Comparison of ENCODE assay signal across 18 cellular contexts in genomic region chr16:1606774-1607173, GRCh38. TPM values are rescaled to one million over a fixed set of nuclear protein-coding genes. Genes with fewer than 3 reads are reported as not detected.
DNase-seq lines count a peak whose midpoint lies in the region; ATAC-seq, FAIRE-seq and TF ChIP-seq lines count a peak whose summit lies in the region.
"Had no signal": no experiment of that assay in that cellular context is flagged by ENCODE, and none has a peak within 500 bp of the region (broad histone marks: within the 10 kb centered on the region; RNA-seq: fewer than 3 reads in every experiment).

No MANE protein-coding gene starts in this region.

- H2BK5ac ChIP-seq in H1 (ENCODE audit: low read depth, low read length) (peak overlapping the region; percentile 55; the same call in 1 of the 2 replicates), neuronal stem cell (ENCODE audit: low read length) (peak overlapping the region; percentile 1)

- H2BK15ac ChIP-seq in H1 (ENCODE audit: low read length) (no peak overlapping the region), neuronal stem cell (ENCODE audit: low read length) (no peak overlapping the region)

- no peak overlapping the region for H3K4ac ChIP-seq in H1 (replicated peaks; ENCODE audit: insufficient read length, low read depth, low read length)
- no peak overlapping the region for H3K4ac ChIP-seq in neuronal stem cell (ENCODE audit: low read length)

- H3K27ac Mint-ChIP-seq in T-helper 17 cell = peak overlapping the region; percentile 41
- H3K27ac Mint-ChIP-seq: IgD-negative memory B cell had no signal

- no peak overlapping the region for H3K27ac ChIP-seq in A549
- no peak overlapping the region for H3K27ac ChIP-seq in H1 (ENCODE audit: low read depth, low read length)
- H3K27ac ChIP-seq in neuronal stem cell (replicated peaks; ENCODE audit: low read length) = no peak overlapping the region
- H3K27ac ChIP-seq: 22Rv1, BLaER1 had no signal

- peak overlapping the region; percentile 12; the same call in 1 of the 2 replicates for H4K8ac ChIP-seq in H1 (ENCODE audit: extremely low read depth, insufficient read depth, low read length)
- no peak overlapping the region for H4K8ac ChIP-seq in neuronal stem cell (ENCODE audit: low read depth, low read length)

- no peak overlapping the region for H3K56ac ChIP-seq in H1 (replicated peaks; ENCODE audit: insufficient read length, low read depth, low read length)

- peaks cover 2 to 6% of the 10 kb centered on the region in 2 experiments for H4K20me1 ChIP-seq in H1 (replicated peaks in 1 of 2; ENCODE audit: control insufficient read depth in 1 of 2, insufficient read depth in 2 of 2, low read length in 2 of 2)
- H4K20me1 ChIP-seq: BLaER1 had no signal

- H3K4me2 ChIP-seq in A549 (no peak overlapping the region), H1 (ENCODE audit: insufficient read depth in 1 of 2, low read depth in 2 of 2, low read length in 2 of 2) (no peak overlapping the region), neuronal stem cell (ENCODE audit: insufficient read depth, low read length, poor library complexity, severe bottlenecking) (no peak overlapping the region)
- H3K4me2 ChIP-seq: BLaER1 had no signal

- POLR2A ChIA-PET in A549 (lab: Yijun Ruan, JAX) = no interaction called here
- POLR2A ChIA-PET in H1 (lab: Charles Lee; ENCODE audit: partially characterized antibody) = interaction anchor here (1.0 to 1.6 kb wide), 2 partner anchors 13 to 163 kb away, joined by 3 read pairs; no protein-coding TSS in a partner anchor

- no peak overlapping the region for H2BK120ac ChIP-seq in H1 (replicated peaks; ENCODE audit: low read depth, low read length)
- no peak overlapping the region for H2BK120ac ChIP-seq in neuronal stem cell (ENCODE audit: low read depth, low read length)

- no peaks in the 10 kb centered on the region for H3K36me3 Mint-ChIP-seq in T-helper 17 cell (ENCODE audit: low read depth)

- DNase-seq in A549 (ENCODE audit: low read depth in 1 of 2, low spot score in 1 of 2) (no peak), T-helper 17 cell (no peak), H1 (ENCODE audit: low read depth in 1 of 2, low spot score in 2 of 2) (no peak), neuronal stem cell (ENCODE audit: low spot score) (no peak), cardiac septum (ENCODE audit: low spot score) (no peak)
- no peak for DNase-seq in activated CD4-positive, alpha-beta T cell treated with anti-CD3 and anti-CD28 coated beads for 4 hours
- DNase-seq: AML-193; Caco-2; CD8-positive, alpha-beta memory T cell; DND-41; GDM1; HCEC 1CT had no signal

- H2AFZ ChIP-seq in H1 (ENCODE audit: low read length) (no peak overlapping the region), neuronal stem cell (ENCODE audit: low read length) (no peak overlapping the region)

- H3K4me1 Mint-ChIP-seq in T-helper 17 cell = peaks cover 2% of the 10 kb centered on the region

- no peak for TF ChIP-seq RAD21 in A549 (conservative IDR thresholded peaks at IDR 0.05 in 1 of 2, IDR thresholded peaks at IDR 0.05 in 1 of 2)
- no peak for TF ChIP-seq RAD21 in H1 (IDR thresholded peaks at IDR 0.05 in 1 of 2, conservative IDR thresholded peaks at IDR 0.05 in 1 of 2; ENCODE audit: low read depth in 2 of 2, low read length in 2 of 2)

- no peak overlapping the region for H3K9ac ChIP-seq in H1 (replicated peaks in 1 of 4; ENCODE audit: extremely low read depth in 1 of 4, low read depth in 3 of 4, low read length in 3 of 4)
- no peak overlapping the region for H3K9ac ChIP-seq in neuronal stem cell (ENCODE audit: low read depth, low read length, poor library complexity)

- H3K4me3 ChIP-seq in A549 = no peak overlapping the region
- H3K4me3 ChIP-seq in H1 (ENCODE audit: extremely low read depth in 1 of 4, insufficient read depth in 2 of 4, low read depth in 3 of 4, low read length in 4 of 4) = no peak overlapping the region
- H3K4me3 ChIP-seq in neuronal stem cell (ENCODE audit: low read length in 2 of 2) = peak overlapping the region in 1 of 2 donors; percentile 69
- H3K4me3 ChIP-seq: BLaER1 had no signal

- no peaks in the 10 kb centered on the region for H3K27me3 Mint-ChIP-seq in T-helper 17 cell

- H2BK12ac ChIP-seq in H1 (ENCODE audit: low read depth, low read length) (no peak overlapping the region), neuronal stem cell (ENCODE audit: low read length) (no peak overlapping the region)

- no peak overlapping the region for H3K18ac ChIP-seq in H1 (ENCODE audit: extremely low read depth, low read length)
- no peak overlapping the region for H3K18ac ChIP-seq in neuronal stem cell (ENCODE audit: low read length)

- H3K4me3 Mint-ChIP-seq in T-helper 17 cell = no peak overlapping the region
- H3K4me3 Mint-ChIP-seq: IgD-negative memory B cell had no signal

- TF ChIP-seq POLR2A in A549 (IDR thresholded peaks at IDR 0.05; ENCODE audit: low read length) (no peak), H1 (IDR thresholded peaks at IDR 0.05; ENCODE audit: control extremely low read depth in 1 of 2, low read depth in 2 of 2, low read length in 2 of 2) (no peak)

- H3K79me1 ChIP-seq in H1 (ENCODE audit: low read depth, low read length) (peaks cover 3% of the 10 kb centered on the region; the same call in 1 of the 2 replicates), neuronal stem cell (ENCODE audit: low read depth, low read length) (no peaks in the 10 kb centered on the region)

- peaks cover 0 to 8% of the 10 kb centered on the region in 2 experiments; a peak in 1 of 4 replicates for H3K79me2 ChIP-seq in H1 (ENCODE audit: control insufficient read depth in 1 of 2, insufficient read depth in 2 of 2, low read length in 2 of 2)

- intact Hi-C loops in cardiac septum (cut with DNase I) = no loop called here

- no peak overlapping the region for H2BK20ac ChIP-seq in H1 (ENCODE audit: low read length)

- H3K9me3 ChIP-seq in A549 = no peaks in the 10 kb centered on the region
- no peaks in the 10 kb centered on the region for H3K9me3 ChIP-seq in T-helper 17 cell (ENCODE audit: control insufficient read depth, low read length, poor library complexity, severe bottlenecking)
- no peaks in the 10 kb centered on the region for H3K9me3 ChIP-seq in H1 (ENCODE audit: insufficient read depth in 2 of 2, low read depth in 1 of 2, low read length in 1 of 2)
- peaks cover 0 to 2% of the 10 kb centered on the region in 2 donors for H3K9me3 ChIP-seq in neuronal stem cell (replicated peaks in 1 of 2; ENCODE audit: control insufficient read depth in 2 of 2, insufficient read depth in 1 of 2, low read depth in 1 of 2, low read length in 2 of 2)
- H3K9me3 ChIP-seq: BLaER1, Caco-2 had no signal

- H3K36me3 ChIP-seq in H1 (ENCODE audit: control insufficient read depth in 2 of 4, insufficient read depth in 4 of 4, low read length in 3 of 4) (peaks cover 0 to 19% (median 8%) of the 10 kb centered on the region in 4 experiments; a peak in 4 of 8 replicates), neuronal stem cell (replicated peaks in 1 of 2; ENCODE audit: control insufficient read depth in 2 of 2, insufficient read depth in 2 of 2, low read length in 2 of 2) (peaks cover 25 to 49% of the 10 kb centered on the region in 2 donors)

- no peak overlapping the region for H2AK5ac ChIP-seq in H1 (ENCODE audit: low read depth, low read length)
- H2AK5ac ChIP-seq in neuronal stem cell (ENCODE audit: low read depth, low read length) = no peak overlapping the region

- H3K23me2 ChIP-seq in H1 (ENCODE audit: low read depth, low read length) = peaks cover 13% of the 10 kb centered on the region; the same call in 1 of the 2 replicates

- 87% methylated on average over 9 of the region's 10 CpGs for WGBS in A549 (ENCODE audit: missing lambda C conversion rate)
- 88% methylated on average over 10 of the region's 10 CpGs; no CpG with 5 or more reads in 1 of the 2 experiments for WGBS in H1 (ENCODE audit: extremely low coverage in 1 of 2, insufficient coverage in 1 of 2, insufficient read length in 1 of 2, insufficient replicate concordance in 2 of 2, low coverage in 1 of 2, low lambda C conversion rate in 2 of 2, missing lambda C conversion rate in 1 of 2), 2 experiments
- no CpG with 5 or more reads among the region's 10 CpGs for WGBS in neuronal stem cell (ENCODE audit: extremely low coverage in 2 of 2, insufficient read length in 2 of 2, insufficient replicate concordance in 1 of 2), 2 donors

- no peak for FAIRE-seq in A549 (lab: Jason Lieb, UNC)
- no peak for FAIRE-seq in H1 (lab: Jason Lieb, UNC)
- FAIRE-seq: GM18507 had no signal

- ATAC-seq in A549 = no peak
- ATAC-seq in T-helper 17 cell = no peak
- ATAC-seq in GM18511 (IDR thresholded peaks at IDR 0.05; ENCODE audit: unreplicated experiment) = no peak
- no peak for ATAC-seq in HG02870 (IDR thresholded peaks at IDR 0.05; ENCODE audit: unreplicated experiment)

- CTCF ChIA-PET in A549 (lab: Yijun Ruan, JAX) = interaction anchor here (1.3 kb wide), 1 partner anchor 16 kb away, joined by 3 read pairs; no protein-coding TSS in a partner anchor
- CTCF ChIA-PET in H1 (lab: Charles Lee; ENCODE audit: partially characterized antibody) = no interaction called here

- H3K14ac ChIP-seq in H1 (ENCODE audit: insufficient read length) = no peak overlapping the region
- H3K14ac ChIP-seq in neuronal stem cell (ENCODE audit: low read length) = no peak overlapping the region

- H3K4me1 ChIP-seq in A549 (peaks cover 6% of the 10 kb centered on the region; the same call in 2 of the 3 replicates), H1 (replicated peaks in 1 of 4; ENCODE audit: control insufficient read depth in 3 of 4, insufficient read depth in 4 of 4, low read length in 3 of 4) (peaks cover 0 to 3% (median 1%) of the 10 kb centered on the region in 4 experiments; a peak in 2 of 7 replicates), neuronal stem cell (ENCODE audit: control insufficient read depth in 2 of 2, insufficient read depth in 1 of 2, low read depth in 1 of 2, low read length in 2 of 2) (peaks cover 6 to 7% of the 10 kb centered on the region in 2 donors)
- H3K4me1 ChIP-seq: Caco-2 had no signal

- no peak for TF ChIP-seq CTCF in A549 (IDR thresholded peaks at IDR 0.05)
- no peak for TF ChIP-seq CTCF in H1 (IDR thresholded peaks at IDR 0.05; ENCODE audit: control extremely low read depth in 1 of 3, insufficient read depth in 1 of 3, low read depth in 1 of 3, low read length in 3 of 3)

- H3K23ac ChIP-seq in H1 (ENCODE audit: insufficient read length) = no peak overlapping the region
- no peak overlapping the region for H3K23ac ChIP-seq in neuronal stem cell (ENCODE audit: low read depth, low read length, poor library complexity)

- no peaks in the 10 kb centered on the region for H3K27me3 ChIP-seq in H1 (replicated peaks in 1 of 4; ENCODE audit: control insufficient read depth in 3 of 4, extremely low read depth in 1 of 4, insufficient read depth in 3 of 4, low read length in 3 of 4)
- no peaks in the 10 kb centered on the region for H3K27me3 ChIP-seq in neuronal stem cell (ENCODE audit: control insufficient read depth in 3 of 3, insufficient read depth in 3 of 3, low read depth in 1 of 3, low read length in 3 of 3)
- H3K27me3 ChIP-seq: BLaER1 had no signal

- H4K91ac ChIP-seq in H1 (replicated peaks; ENCODE audit: insufficient read length, low read length) (no peak overlapping the region), neuronal stem cell (ENCODE audit: low read depth, low read length, poor library complexity) (no peak overlapping the region)

- no peak overlapping the region for H4K5ac ChIP-seq in H1 (ENCODE audit: insufficient read length, low read depth, low read length)

- TF ChIP-seq EP300 in A549 (IDR thresholded peaks at IDR 0.05) = no peak
- TF ChIP-seq EP300 in H1 (IDR thresholded peaks at IDR 0.05; ENCODE audit: borderline replicate concordance in 1 of 2, low read depth in 2 of 2, low read length in 2 of 2) = no peak

RNA-seq across cellular contexts. Expression of gene IFT140, which starts 5.1 kb away (rescaled TPM):
- polyA plus RNA-seq in A549 (2011; rRNA removed) (6.8 and 6.9 TPM in 2 replicates), A549 (2017; fragmentation: RNase III; extraction: RNeasy Plus Mini Kit Qiagen cat#74134 plus additional on column Dnase treatment) (11.1 to 14.4 TPM (median 13.7 TPM) in 3 replicates), H1 (2011; rRNA removed) (9.7 and 16.1 TPM in 2 replicates)
- 10.0 and 11.0 TPM in 2 replicates for polyA plus RNA-seq in A549 (2012; cell fraction: cytosol; rRNA removed)
- 39.4 and 41.3 TPM in 2 replicates for polyA plus RNA-seq in A549 (2012; cell fraction: nucleus; rRNA removed)
- 18.5 and 20.5 TPM in 2 replicates for polyA minus RNA-seq in A549 (2011; rRNA and poly(A)+ RNA removed)
- total RNA-seq in T-helper 17 cell (1 to 10 TPM; 5.5 to 7.9 TPM), cardiac septum (10.5 TPM)
- total RNA-seq in H1 (2021; fragmentation: NEBNext Ultra II Directional; extraction: Animal tissue kit (Norgen Biotek cat#: 25700)) = 20.6 and 20.9 TPM in 2 replicates
- 12.5 TPM for polyA plus RNA-seq in H1 (2011; cell fraction: cytosol; rRNA removed)
- 49.0 TPM for polyA plus RNA-seq in H1 (2011; cell fraction: nucleus; rRNA removed)
- polyA plus RNA-seq in H1 (2012, experiment 1 of 2) = 14.1 to 26.4 TPM (median 19.7 TPM) in 4 replicates
- polyA plus RNA-seq in H1 (2012, experiment 2 of 2) = 12.9 TPM
- polyA plus RNA-seq in H1 (2013, experiment 1 of 2) = 8.0 TPM
- 7.3 TPM for polyA plus RNA-seq in H1 (2013, experiment 2 of 2)
- 26.4 and 41.3 TPM in 2 replicates for polyA minus RNA-seq in H1 (2011; rRNA and poly(A)+ RNA removed)
- 15.2 TPM for polyA minus RNA-seq in H1 (2011; cell fraction: cytosol; rRNA and poly(A)+ RNA removed)
- polyA minus RNA-seq in H1 (2011; cell fraction: nucleus; rRNA and poly(A)+ RNA removed) = 43.1 TPM
- 29.1 TPM for polyA plus RNA-seq in neuronal stem cell (2013, experiment 1 of 2)
- polyA plus RNA-seq in neuronal stem cell (2013, experiment 2 of 2) = 29.5 TPM

RNA-seq across cellular contexts. Expression of gene CRAMP1, which starts 5.4 kb away (rescaled TPM):
- polyA plus RNA-seq in A549 (2011; rRNA removed) (6.5 and 8.6 TPM in 2 replicates), A549 (2017; fragmentation: RNase III; extraction: RNeasy Plus Mini Kit Qiagen cat#74134 plus additional on column Dnase treatment) (8.6 to 9.1 TPM (median 9.1 TPM) in 3 replicates), H1 (2011; rRNA removed) (19.2 and 31.0 TPM in 2 replicates)
- polyA plus RNA-seq in A549 (2012; cell fraction: cytosol; rRNA removed) = 8.2 and 9.4 TPM in 2 replicates
- polyA plus RNA-seq in A549 (2012; cell fraction: nucleus; rRNA removed) = 29.2 and 33.3 TPM in 2 replicates
- polyA minus RNA-seq in A549 (2011; rRNA and poly(A)+ RNA removed) = 11.3 and 11.6 TPM in 2 replicates
- total RNA-seq in T-helper 17 cell (10 to 100 TPM; 22.8 to 28.6 TPM), cardiac septum (12.4 TPM)
- total RNA-seq in H1 (2021; fragmentation: NEBNext Ultra II Directional; extraction: Animal tissue kit (Norgen Biotek cat#: 25700)) = 23.2 and 26.2 TPM in 2 replicates
- 13.1 TPM for polyA plus RNA-seq in H1 (2011; cell fraction: cytosol; rRNA removed)
- polyA plus RNA-seq in H1 (2011; cell fraction: nucleus; rRNA removed) = 52.6 TPM
- 16.3 to 23.4 TPM (median 19.7 TPM) in 4 replicates for polyA plus RNA-seq in H1 (2012, experiment 1 of 2)
- 8.7 TPM for polyA plus RNA-seq in H1 (2012, experiment 2 of 2)
- polyA plus RNA-seq in H1 (2013, experiment 1 of 2) = 10.7 TPM
- polyA plus RNA-seq in H1 (2013, experiment 2 of 2) = 11.4 TPM
- 20.1 and 23.0 TPM in 2 replicates for polyA minus RNA-seq in H1 (2011; rRNA and poly(A)+ RNA removed)
- 13.2 TPM for polyA minus RNA-seq in H1 (2011; cell fraction: cytosol; rRNA and poly(A)+ RNA removed)
- polyA minus RNA-seq in H1 (2011; cell fraction: nucleus; rRNA and poly(A)+ RNA removed) = 18.7 TPM
- polyA plus RNA-seq in neuronal stem cell (2013, experiment 1 of 2) = 11.9 TPM
- polyA plus RNA-seq in neuronal stem cell (2013, experiment 2 of 2) = 12.3 TPM

Comparison
In these comparisons a context has a peak if more than half of its experiments do, and no peak if none do; other contexts are left out.
1. Of the 18 proteins assayed by ChIP-seq in both H1 and A549: peak only in H1: none; only in A549: MAFK; in both: none; in neither: 17.